ENCODE assay signal across 13 cellular contexts in the genomic region with DNA sequence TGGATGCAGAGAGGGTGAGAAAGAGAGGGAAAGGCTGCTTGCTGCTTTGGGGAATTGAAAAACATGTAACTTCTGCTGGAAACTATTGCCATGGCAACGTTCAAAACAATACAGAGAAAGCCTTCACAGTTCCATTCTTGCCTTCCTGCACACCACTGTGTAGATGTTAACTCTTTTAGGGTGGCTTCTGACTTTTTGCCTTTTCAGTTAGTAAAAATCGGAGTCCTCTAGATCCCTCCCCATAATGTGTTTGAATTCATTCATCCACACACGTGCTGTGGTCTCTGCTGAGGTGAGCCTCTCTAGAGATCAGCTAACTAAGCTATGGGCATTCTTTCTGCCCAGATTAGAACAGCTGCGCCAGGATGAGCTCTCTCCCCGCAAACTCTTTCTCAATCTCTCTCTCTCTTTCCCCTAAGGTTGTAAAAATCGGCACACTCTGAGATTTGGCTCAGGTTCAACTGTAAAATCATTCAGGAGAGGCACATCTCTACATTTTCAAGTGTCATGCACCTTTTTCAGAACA.
DNase-seq lines count a peak whose midpoint lies in the region; ATAC-seq lines count a peak whose summit lies in the region.
"Had no signal": no experiment of that assay in that cellular context is flagged by ENCODE, and none has a peak within 500 bp of the region (broad histone marks: within the 10 kb centered on the region; RNA-seq: fewer than 3 reads in every experiment).

No MANE protein-coding gene starts in this region.

- no peaks in the 10 kb centered on the region for H3K36me3 ChIP-seq in iPS-18a (ENCODE audit: control insufficient read depth, low read depth, low read length)
- H3K36me3 ChIP-seq: right lobe of liver had no signal

- H3K4me3 ChIP-seq in iPS-18a (ENCODE audit: low read length), result peak overlapping the region; percentile 13
- H3K4me3 ChIP-seq: right lobe of liver had no signal

- no peaks in the 10 kb centered on the region for H3K27me3 ChIP-seq in iPS-18a (ENCODE audit: control insufficient read depth, insufficient read depth, low read length)
- H3K27me3 ChIP-seq: right lobe of liver had no signal

- H3K27ac ChIP-seq in iPS-18a (ENCODE audit: low read length), result no peak overlapping the region
- H3K27ac ChIP-seq: right lobe of liver had no signal

- no peaks in the 10 kb centered on the region for H3K9me3 ChIP-seq in iPS-18a (ENCODE audit: control insufficient read depth, low read depth, low read length)
- H3K9me3 ChIP-seq: right lobe of liver had no signal

- ATAC-seq in Right ventricle myocardium inferior (peak; percentile 76), HG02885 (IDR thresholded peaks at IDR 0.05; ENCODE audit: poor library complexity, unreplicated experiment) (no peak)

- intact Hi-C loops in Right ventricle myocardium inferior (cut with DNase I), result no loop called here
- intact Hi-C loops in cardiac septum (cut with DNase I), result no loop called here

- peak overlapping the region; percentile 31 for H3K9ac ChIP-seq in iPS-18a (ENCODE audit: low read length)

- peaks cover 11% of the 10 kb centered on the region for H3K4me1 ChIP-seq in iPS-18a (ENCODE audit: control insufficient read depth, low read depth, low read length)
- H3K4me1 ChIP-seq: right lobe of liver had no signal

- DNase-seq in Right ventricle myocardium inferior (ENCODE audit: missing footprints) (no peak), cardiac septum (ENCODE audit: low spot score) (no peak), RPMI7951 (ENCODE audit: low read depth) (peak; percentile 7), COLO668 (lab: John Stamatoyannopoulos, UW; ENCODE audit: unreplicated experiment) (no peak), cerebellum (ENCODE audit: low spot score) (no peak), NCI-H1417 (lab: John Stamatoyannopoulos, UW) (no peak)
- DNase-seq: activated CD4-positive, CD25-positive, alpha-beta regulatory T cell treated with anti-CD3 and anti-CD28 coated beads, Interleukin-2, amount 50 U/mL, for 72 hours; activated gamma-delta T cell treated with Interleukin-2 at 50 U/mL for 16 hours; foreskin fibroblast; NCI-H2107; right lobe of liver had no signal
